In the genomic region with DNA sequence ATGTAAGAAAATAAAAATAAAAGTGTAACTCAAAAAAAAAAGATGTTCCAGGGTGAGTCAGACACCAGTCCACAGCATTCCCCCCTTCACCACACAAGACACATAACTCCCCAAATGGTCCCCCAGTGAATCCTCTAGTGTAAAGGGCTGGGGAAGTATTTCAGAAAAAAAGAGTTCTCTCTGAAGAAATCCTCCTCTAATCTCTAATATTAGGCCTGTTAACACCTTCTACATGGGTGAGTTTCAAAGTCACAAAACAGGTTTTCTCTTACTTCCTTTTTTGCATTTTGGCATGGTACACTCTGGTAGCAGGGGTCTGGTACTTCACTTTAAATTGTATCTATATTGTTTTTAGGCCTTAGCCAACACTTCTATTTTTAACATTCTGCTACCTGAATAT, we compare ENCODE assay signal across 11 cellular contexts. TPM values are rescaled to one million over a fixed set of nuclear protein-coding genes. Genes with fewer than 3 reads are reported as not detected.
DNase-seq lines count a peak whose midpoint lies in the region; ATAC-seq, FAIRE-seq and TF ChIP-seq lines count a peak whose summit lies in the region.
"Had no signal": no experiment of that assay in that cellular context is flagged by ENCODE, and none has a peak within 500 bp of the region (broad histone marks: within the 10 kb centered on the region; RNA-seq: fewer than 3 reads in every experiment).

No MANE protein-coding gene starts in this region.

- H3K4me2 ChIP-seq in hepatocyte = no peak overlapping the region

- H3K79me2 ChIP-seq in hepatocyte = peaks cover 8% of the 10 kb centered on the region

- peaks cover 20 to 39% (median 21%) of the 10 kb centered on the region in 3 donors for H3K4me1 Mint-ChIP-seq in IgD-negative memory B cell

- TF ChIP-seq POLR2A in GM12891 (IDR thresholded peaks at IDR 0.05; ENCODE audit: low read depth, low read length) = no peak

- intact Hi-C loops in posterior cingulate gyrus (cut with DNase I) = no loop called here

- H3K4me3 ChIP-seq in hepatocyte = no peak overlapping the region
- H3K4me3 ChIP-seq: lower lobe of right lung had no signal

- ATAC-seq in GM21367 (IDR thresholded peaks at IDR 0.05; ENCODE audit: unreplicated experiment) = peak; percentile 56

- H2AFZ ChIP-seq in hepatocyte = no peak overlapping the region

- H3K9me2 ChIP-seq in hepatocyte (replicated peaks; ENCODE audit: insufficient read depth) = no peaks in the 10 kb centered on the region

- no peaks in the 10 kb centered on the region for H3K36me3 ChIP-seq in hepatocyte (replicated peaks; ENCODE audit: insufficient read depth, low read depth)

- peak overlapping the region in 3 of 4 donors; percentile 1 to 85 (median 68) for H3K4me3 Mint-ChIP-seq in IgD-negative memory B cell

- no peaks in the 10 kb centered on the region for H3K9me3 Mint-ChIP-seq in IgD-negative memory B cell

- no peaks in the 10 kb centered on the region for H3K27me3 ChIP-seq in hepatocyte

- H3K4me1 ChIP-seq in hepatocyte (ENCODE audit: insufficient read depth) = peaks cover 36% of the 10 kb centered on the region

- peak; percentile 74 for FAIRE-seq in GM12891 (lab: Jason Lieb, UNC)

- no peak for TF ChIP-seq CTCF in hepatocyte (IDR thresholded peaks at IDR 0.05; ENCODE audit: poor library complexity)

- H3K9me3 ChIP-seq in hepatocyte (ENCODE audit: low read depth) = no peaks in the 10 kb centered on the region
- H3K9me3 ChIP-seq: lower lobe of right lung had no signal

- DNase-seq in GM12891 (ENCODE audit: insufficient read length, low spot score) (no peak), hepatocyte (ENCODE audit: low spot score) (no peak), occipital lobe (lab: John Stamatoyannopoulos, UW) (no peak), posterior cingulate gyrus (no peak), NCI-H1694 (lab: John Stamatoyannopoulos, UW) (no peak)
- DNase-seq in activated CD8-positive, alpha-beta memory T cell treated with anti-CD3 and anti-CD28 coated beads for 24 hours = no peak
- DNase-seq: activated CD4-positive, alpha-beta T cell treated with anti-CD3 and anti-CD28 coated beads, Interleukin-2, amount 50 U/mL, for 4 hours; lower lobe of right lung; NK-92 treated with Interleukin-12 subunit alpha and Interleukin-12 subunit beta, amount 100 ng/mL, for 24 hours had no signal

- no peaks in the 10 kb centered on the region for H3K36me3 Mint-ChIP-seq in IgD-negative memory B cell

- no peaks in the 10 kb centered on the region for H3K27me3 Mint-ChIP-seq in IgD-negative memory B cell

- peak overlapping the region; percentile 4 to 95 (median 77) for H3K27ac Mint-ChIP-seq in IgD-negative memory B cell

- no peaks in the 10 kb centered on the region for H4K20me1 ChIP-seq in hepatocyte (ENCODE audit: insufficient read depth, poor library complexity, severe bottlenecking)

- peak overlapping the region; percentile 89 for H3K27ac ChIP-seq in hepatocyte

TF ChIP-seq in GM12891, 5 proteins besides CTCF, POLR2A, EP300 and RAD21:
- TF ChIP-seq SPI1 (IDR thresholded peaks at IDR 0.05; ENCODE audit: low read depth, low read length) = no peak
- TF ChIP-seq POU2F2 (IDR thresholded peaks at IDR 0.05; ENCODE audit: low read depth, low read length) = no peak
- no peak for TF ChIP-seq PAX5 (IDR thresholded peaks at IDR 0.05; ENCODE audit: insufficient read depth, low read length, severe bottlenecking)
- no peak for TF ChIP-seq POLR2AphosphoS5 (IDR thresholded peaks at IDR 0.05; ENCODE audit: low read depth, low read length)
- no peak for TF ChIP-seq TAF1 (IDR thresholded peaks at IDR 0.05; ENCODE audit: low read depth, low read length)

RNA-seq across cellular contexts. Expression of a gene that starts 28.2 kb away (rescaled TPM):
- polyA plus RNA-seq in GM12891 (2012; ENCODE audit: low read depth, missing spikeins) = 19.1 TPM
- polyA plus RNA-seq in IgD-negative memory B cell (15.6 TPM), hepatocyte (13.0 and 15.1 TPM in 2 replicates)
- total RNA-seq in hepatocyte (36.2 and 37.4 TPM in 2 replicates), occipital lobe (128 TPM)
